1 cellular context compared by ENCODE assay signal in genomic region chr4:151672996-151673395, GRCh38.
TF ChIP-seq lines count a peak whose summit lies in the region.

No MANE protein-coding gene starts in this region.

TF ChIP-seq in H1, 55 proteins besides CTCF, POLR2A, EP300 and RAD21:
- TF ChIP-seq CHD1 (IDR thresholded peaks at IDR 0.05; ENCODE audit: low read depth, low read length) (no peak), CBX5 (IDR thresholded peaks at IDR 0.05; ENCODE audit: low read depth, low read length) (no peak), MAFK (IDR thresholded peaks at IDR 0.05; ENCODE audit: low read depth, low read length) (no peak), KDM1A (IDR thresholded peaks at IDR 0.05; ENCODE audit: borderline replicate concordance, low read length) (no peak), CTBP2 (IDR thresholded peaks at IDR 0.05; ENCODE audit: borderline replicate concordance, insufficient read depth, insufficient read length, low read length) (no peak), RBBP5 (IDR thresholded peaks at IDR 0.05; ENCODE audit: borderline replicate concordance, low read depth, low read length) (no peak), TEAD4 (IDR thresholded peaks at IDR 0.05; ENCODE audit: low read depth, low read length) (no peak), CEBPB (IDR thresholded peaks at IDR 0.05; ENCODE audit: low read depth, low read length) (no peak), TAF1 (IDR thresholded peaks at IDR 0.05; ENCODE audit: low read depth, low read length) (no peak), BRCA1 (IDR thresholded peaks at IDR 0.05; ENCODE audit: low read depth, low read length) (no peak)
